ENCODE assay signal across 9 cellular contexts in the genomic region with DNA sequence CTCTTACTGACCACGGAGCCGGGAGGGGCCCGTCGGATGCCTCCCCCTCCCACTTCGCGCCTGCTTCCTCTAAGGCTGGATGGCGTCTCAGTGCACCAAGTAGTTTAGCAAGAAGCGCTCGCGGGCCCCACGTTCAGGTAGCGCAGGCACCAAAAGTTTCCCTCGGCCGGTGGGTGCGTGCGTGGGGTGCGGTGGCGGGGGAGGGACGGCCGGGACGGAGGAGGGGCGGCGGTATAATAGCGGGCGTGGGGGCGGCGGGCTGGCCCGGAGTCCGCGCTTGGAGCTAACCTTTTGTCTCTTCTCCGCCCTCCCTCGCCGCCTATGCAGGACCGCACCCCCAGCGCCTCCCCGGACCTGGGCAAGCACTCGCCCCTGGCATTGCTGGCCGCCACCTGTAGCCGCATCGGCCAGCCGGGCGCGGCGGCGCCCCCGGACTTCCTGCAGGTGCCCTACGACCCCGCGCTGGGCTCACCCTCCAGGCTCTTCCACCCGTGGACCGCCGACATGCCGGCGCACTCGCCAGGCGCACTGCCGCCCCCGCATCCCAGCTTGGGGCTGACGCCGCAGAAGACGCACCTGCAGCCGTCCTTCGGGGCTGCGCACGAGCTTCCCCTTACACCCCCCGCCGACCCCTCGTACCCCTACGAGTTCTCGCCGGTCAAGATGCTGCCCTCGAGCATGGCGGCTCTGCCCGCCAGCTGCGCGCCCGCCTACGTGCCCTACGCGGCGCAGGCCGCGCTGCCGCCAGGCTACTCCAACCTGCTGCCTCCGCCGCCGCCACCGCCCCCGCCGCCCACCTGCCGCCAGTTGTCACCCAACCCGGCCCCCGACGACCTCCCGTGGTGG. TPM values are rescaled to one million over a fixed set of nuclear protein-coding genes. Genes with fewer than 3 reads are reported as not detected.
DNase-seq lines count a peak whose midpoint lies in the region; ATAC-seq, FAIRE-seq and TF ChIP-seq lines count a peak whose summit lies in the region.
"Had no signal": no experiment of that assay in that cellular context is flagged by ENCODE, and none has a peak within 500 bp of the region (broad histone marks: within the 10 kb centered on the region; RNA-seq: fewer than 3 reads in every experiment).

No MANE protein-coding gene starts in this region.

- no peak for TF ChIP-seq POLR2A in K562 (conservative IDR thresholded peaks at IDR 0.05)

- no peak overlapping the region for H2AFZ ChIP-seq in K562 (ENCODE audit: low read depth, low read length)

- POLR2A ChIA-PET in K562 (lab: Yijun Ruan, JAX): no interaction called here

- H3K9ac ChIP-seq in K562 (ENCODE audit: insufficient read depth in 1 of 2, low read depth in 2 of 2, low read length in 2 of 2): no peak overlapping the region
- H3K9ac ChIP-seq in mucosa of stomach (ENCODE audit: low read length): peak overlapping the region; percentile 28

- H3K27me3 Mint-ChIP-seq in stimulated activated naive CD8-positive, alpha-beta T cell treated with anti-CD3 and anti-CD28 coated beads, Interleukin-15, Interleukin-2, amounts not matched to agents 100 ng/mL and 50 ng/mL, for 24 hours: peaks cover 68% of the 10 kb centered on the region

- no peaks in the 10 kb centered on the region for H3K9me3 Mint-ChIP-seq in stimulated activated naive CD8-positive, alpha-beta T cell treated with anti-CD3 and anti-CD28 coated beads, Interleukin-15, Interleukin-2, amounts not matched to agents 100 ng/mL and 50 ng/mL, for 24 hours

- H3K36me3 ChIP-seq in K562 (ENCODE audit: control insufficient read depth, insufficient read depth, low read length): no peaks in the 10 kb centered on the region
- no peaks in the 10 kb centered on the region for H3K36me3 ChIP-seq in mucosa of stomach (ENCODE audit: control insufficient read depth, insufficient read depth, low read length)

- H3K4me3 ChIP-seq in K562: no peak overlapping the region
- no peak overlapping the region for H3K4me3 ChIP-seq in mucosa of stomach (ENCODE audit: low read length)

- no peak overlapping the region for H3K4me2 ChIP-seq in K562 (ENCODE audit: insufficient read depth, low read length)

- CTCF ChIA-PET in K562 (lab: Yijun Ruan, JAX; ENCODE audit: low intra/inter-chr PET ratio): interaction anchor here (0.6 kb wide), 1 partner anchor 242 kb away, joined by 3 read pairs; no protein-coding TSS in a partner anchor

- TF ChIP-seq EP300 in K562 (IDR thresholded peaks at IDR 0.05; ENCODE audit: low read length): no peak

- DNase-seq in stimulated activated naive CD8-positive, alpha-beta T cell treated with anti-CD3 and anti-CD28 coated beads, Interleukin-15, Interleukin-2, amounts not matched to agents 100 U/mL and 50 U/mL, for 24 hours: no peak
- DNase-seq in K562 (ENCODE audit: extremely low read depth in 1 of 4, low spot score in 3 of 4) (no peak), activated gamma-delta T cell treated with Interleukin-2 at 50 U/mL for 16 hours (no peak), NCI-H1436 treated with DMSO at 0.1 percent for 48 hours (lab: John Stamatoyannopoulos, UW) (no peak)

- H3K4me3 Mint-ChIP-seq in stimulated activated naive CD8-positive, alpha-beta T cell treated with anti-CD3 and anti-CD28 coated beads, Interleukin-15, Interleukin-2, amounts not matched to agents 100 ng/mL and 50 ng/mL, for 24 hours: peak overlapping the region; percentile 75

- no peak for ATAC-seq in stimulated activated naive CD8-positive, alpha-beta T cell treated with anti-CD3 and anti-CD28 coated beads, Interleukin-15, Interleukin-2, amounts not matched to agents 100 U/mL and 50 U/mL, for 24 hours
- ATAC-seq in K562 (no peak), GM19328 (IDR thresholded peaks at IDR 0.05; ENCODE audit: unreplicated experiment) (no peak), HG03565 (IDR thresholded peaks at IDR 0.05; ENCODE audit: unreplicated experiment) (no peak)

- intact Hi-C loops in K562 (cut with micrococcal nuclease): loop anchor here (1.0 to 10.0 kb wide), 2 partner anchors 54 to 311 kb away; a partner anchor contains a TSS

- H3K9me1 ChIP-seq in K562 (ENCODE audit: control insufficient read depth, insufficient read depth, low read length): no peaks in the 10 kb centered on the region

- no peak for TF ChIP-seq CTCF in K562 (IDR thresholded peaks at IDR 0.05 in 2 of 3, conservative IDR thresholded peaks at IDR 0.05 in 1 of 3; ENCODE audit: insufficient read depth in 2 of 3, low read depth in 1 of 3, low read length in 3 of 3)

- H3K27ac ChIP-seq in K562 (ENCODE audit: extremely low read depth, low read depth, low read length): no peak overlapping the region

- no peaks in the 10 kb centered on the region for H3K27me3 ChIP-seq in K562 (ENCODE audit: control insufficient read depth in 2 of 2, insufficient read depth in 2 of 2, low read length in 2 of 2)
- H3K27me3 ChIP-seq in mucosa of stomach (ENCODE audit: control insufficient read depth, insufficient read depth, low read length): peaks cover 70% of the 10 kb centered on the region

- no peaks in the 10 kb centered on the region for H3K79me2 ChIP-seq in K562 (ENCODE audit: control insufficient read depth, insufficient read depth, low read length)

- BruUV-seq in K562 (replicated peaks; lab: Mats Ljungman, UMichigan): no TSS peak

- no peaks in the 10 kb centered on the region for H4K20me1 ChIP-seq in K562 (replicated peaks; ENCODE audit: control insufficient read depth, insufficient read depth, low read length)

- in situ Hi-C loops in K562 (cut with MboI): no loop called here

- peaks cover 34% of the 10 kb centered on the region for H3K4me1 Mint-ChIP-seq in stimulated activated naive CD8-positive, alpha-beta T cell treated with anti-CD3 and anti-CD28 coated beads, Interleukin-15, Interleukin-2, amounts not matched to agents 100 ng/mL and 50 ng/mL, for 24 hours (ENCODE audit: low read depth)

- TF ChIP-seq RAD21 in K562 (CRISPR knock-in tag; conservative IDR thresholded peaks at IDR 0.05 in 1 of 2, IDR thresholded peaks at IDR 0.05 in 1 of 2): no peak

- H3K9me3 ChIP-seq in K562 (replicated peaks; ENCODE audit: control insufficient read depth, insufficient read depth, low read depth, low read length) (peaks cover 4% of the 10 kb centered on the region; the same call in 1 of the 2 replicates), mucosa of stomach (ENCODE audit: control insufficient read depth, low read length) (no peaks in the 10 kb centered on the region)

- no peak overlapping the region for H3K27ac Mint-ChIP-seq in stimulated activated naive CD8-positive, alpha-beta T cell treated with anti-CD3 and anti-CD28 coated beads, Interleukin-15, Interleukin-2, amounts not matched to agents 100 ng/mL and 50 ng/mL, for 24 hours

- H3K4me1 ChIP-seq in K562 (replicated peaks in 1 of 2; ENCODE audit: control insufficient read depth in 2 of 2, insufficient read depth in 2 of 2, low read length in 2 of 2): peaks cover 4 to 34% of the 10 kb centered on the region in 2 experiments; a peak in 2 of 5 replicates
- peaks cover 26% of the 10 kb centered on the region for H3K4me1 ChIP-seq in mucosa of stomach (ENCODE audit: control insufficient read depth, insufficient read depth, low read length)

- 92% methylated on average over 27 of the region's 95 CpGs for WGBS in K562 (ENCODE audit: insufficient coverage, low coverage, missing lambda C conversion rate)

- H3K36me3 Mint-ChIP-seq in stimulated activated naive CD8-positive, alpha-beta T cell treated with anti-CD3 and anti-CD28 coated beads, Interleukin-15, Interleukin-2, amounts not matched to agents 100 ng/mL and 50 ng/mL, for 24 hours (ENCODE audit: low read depth): no peaks in the 10 kb centered on the region

- FAIRE-seq in K562 (lab: Jason Lieb, UNC): no peak

RNA-seq across cellular contexts. Expression of a gene that starts 1.0 kb away (rescaled TPM):
- total RNA-seq in K562 (2011; cell fraction: chromatin; rRNA removed; ENCODE audit: low replicate concordance): not detected in 2 replicates
- total RNA-seq in K562 (2011; cell fraction: nucleolus; rRNA removed): 0.26 TPM in 1 of 2 replicates, not detected in the other
- 0.31 TPM in 1 of 2 replicates, not detected in the other for total RNA-seq in K562 (2011; cell fraction: nucleoplasm; rRNA removed)
- total RNA-seq in K562 (2014; rRNA removed) (0.59 and 0.65 TPM in 2 replicates), K562 (2014; rRNA removed; fragmentation: Illumina TruSeq; extraction: Trizol) (0.07 TPM in 1 of 2 replicates, not detected in the other), K562 (2015; rRNA removed; fragmentation: Illumina TruSeq; extraction: Trizol) (0.25 and 0.30 TPM in 2 replicates), K562 (2021) (1.7 and 1.8 TPM in 2 replicates)
- polyA plus RNA-seq in K562 (2011; rRNA removed) (0.06 and 0.31 TPM in 2 replicates), K562 (2014; fragmentation: Illumina TruSeq; extraction: Trizol) (not detected in 2 replicates), K562 (2014; fragmentation: Nextera tagmentation; extraction: Ambion mirVana) (under 1 TPM; 0.03 TPM), K562 (2014; rRNA removed) (0.67 and 0.99 TPM in 2 replicates)
- 0.22 and 0.57 TPM in 2 replicates for polyA plus RNA-seq in K562 (2011; cell fraction: cytosol; rRNA removed)
- 0.24 and 0.46 TPM in 2 replicates for polyA plus RNA-seq in K562 (2011; cell fraction: nucleus; rRNA removed)
- 0.78 and 1.1 TPM in 2 replicates for polyA plus RNA-seq in K562 (2012)
- 0.09 TPM in 1 of 2 replicates, not detected in the other for polyA minus RNA-seq in K562 (2011; rRNA and poly(A)+ RNA removed)
- polyA minus RNA-seq in K562 (2011; cell fraction: cytosol; rRNA and poly(A)+ RNA removed): not detected in 2 replicates
- polyA minus RNA-seq in K562 (2011; cell fraction: nucleus; rRNA and poly(A)+ RNA removed): 0.27 and 1.1 TPM in 2 replicates

RNA-seq across cellular contexts. Expression of a gene that starts 54.0 kb away (rescaled TPM):
- not detected in 2 replicates for total RNA-seq in K562 (2011; cell fraction: chromatin; rRNA removed; ENCODE audit: low replicate concordance)
- not detected in 2 replicates for total RNA-seq in K562 (2011; cell fraction: nucleolus; rRNA removed)
- not detected in 2 replicates for total RNA-seq in K562 (2011; cell fraction: nucleoplasm; rRNA removed)
- 1.1 and 1.2 TPM in 2 replicates for total RNA-seq in K562 (2014; rRNA removed)
- total RNA-seq in K562 (2014; rRNA removed; fragmentation: Illumina TruSeq; extraction: Trizol): 1.2 and 2.4 TPM in 2 replicates
- total RNA-seq in K562 (2015; rRNA removed; fragmentation: Illumina TruSeq; extraction: Trizol): 1.2 and 1.6 TPM in 2 replicates
- 1.2 and 1.3 TPM in 2 replicates for total RNA-seq in K562 (2021)
- polyA plus RNA-seq in K562 (2011; rRNA removed): 1.5 and 1.8 TPM in 2 replicates
- polyA plus RNA-seq in K562 (2011; cell fraction: cytosol; rRNA removed): 0.12 TPM in 1 of 2 replicates, not detected in the other
- 0.36 TPM in 1 of 2 replicates, not detected in the other for polyA plus RNA-seq in K562 (2011; cell fraction: nucleus; rRNA removed)
- polyA plus RNA-seq in K562 (2012): 3.3 and 13.0 TPM in 2 replicates
- polyA plus RNA-seq in K562 (2014; fragmentation: Illumina TruSeq; extraction: Trizol): 1.1 and 1.6 TPM in 2 replicates
- polyA plus RNA-seq in K562 (2014; fragmentation: Nextera tagmentation; extraction: Ambion mirVana): 1 to 10 TPM in 1 of 2 experiments, under 1 TPM in 1; 0.85 to 1.0 TPM
- polyA plus RNA-seq in K562 (2014; rRNA removed): 1.4 and 1.8 TPM in 2 replicates
- 0.66 and 0.70 TPM in 2 replicates for polyA minus RNA-seq in K562 (2011; rRNA and poly(A)+ RNA removed)
- not detected in 2 replicates for polyA minus RNA-seq in K562 (2011; cell fraction: cytosol; rRNA and poly(A)+ RNA removed)
- polyA minus RNA-seq in K562 (2011; cell fraction: nucleus; rRNA and poly(A)+ RNA removed): 0.89 TPM in 1 of 2 replicates, not detected in the other
- total RNA-seq: glomerular endothelial cell had no signal
